8 cellular contexts compared by ENCODE assay signal in genomic region chr2:69914235-69915049, GRCh38. TPM values are rescaled to one million over a fixed set of nuclear protein-coding genes. Genes with fewer than 3 reads are reported as not detected.
A peak's percentile ranks its signal among the peaks of the same experiment; 100 is the strongest.
DNase-seq lines count a peak whose midpoint lies in the region; TF ChIP-seq lines count a peak whose summit lies in the region.

No MANE protein-coding gene starts in this region.

- peak in 1 of 2 donors; percentile 89 for TF ChIP-seq POLR2A in suprapubic skin (IDR thresholded peaks at IDR 0.05)

- peak overlapping the region; percentile 96 for H3K27ac ChIP-seq in suprapubic skin

- H3K36me3 ChIP-seq in suprapubic skin: peaks cover 12% of the 10 kb centered on the region

- POLR2A ChIA-PET in HEK293T (lab: Yijun Ruan, JAX): interaction anchor here (0.6 to 4.7 kb wide), 44 partner anchors 9 to 387 kb away, joined by 3 to 62 read pairs (median 4); partner anchors contain the start of genes C2orf42, FAM136A, GMCL1 and PCBP1

- peak; percentile 100 for DNase-seq in GM04504 (ENCODE audit: low read depth)
- DNase-seq in HEK293T (ENCODE audit: extremely low spot score): peak; percentile 95
- DNase-seq in MV-4-11 (lab: John Stamatoyannopoulos, UW): peak; percentile 100
- peak; percentile 100 for DNase-seq in SK-MEL-5 (ENCODE audit: low read depth, low spot score)
- DNase-seq in activated naive CD4-positive, alpha-beta T cell treated with anti-CD3 and anti-CD28 coated beads, Interleukin-2, amount 50 U/mL, for 16 hours: peak; percentile 100
- peak; percentile 99 for DNase-seq in germinal center (ENCODE audit: low spot score)
- DNase-seq in non-pigmented ciliary epithelial cell (ENCODE audit: low read depth): peak; percentile 100
- DNase-seq in suprapubic skin (ENCODE audit: low spot score in 2 of 2): peak; percentile 100

- WGBS in suprapubic skin: 0% methylated on average over 11 of the region's 57 CpGs

- in situ Hi-C loops in SK-MEL-5 (cut with HindIII; ENCODE audit: low pct_unique_long_range_greater_than_20kb, low sequenced_read_pairs): no loop called here

- TF ChIP-seq CTCF in suprapubic skin (IDR thresholded peaks at IDR 0.05): no peak

- H3K9me3 ChIP-seq in suprapubic skin: no peaks in the 10 kb centered on the region

- peak overlapping the region; percentile 88 for H3K4me3 ChIP-seq in suprapubic skin

- peaks cover 43% of the 10 kb centered on the region for H3K4me1 ChIP-seq in suprapubic skin

- no peaks in the 10 kb centered on the region for H3K27me3 ChIP-seq in suprapubic skin

- TF ChIP-seq EP300 in suprapubic skin (IDR thresholded peaks at IDR 0.05): no peak

- CTCF ChIA-PET in HEK293T (lab: Yijun Ruan, JAX): interaction anchor here (0.5 to 2.1 kb wide), 8 partner anchors 25 to 388 kb away, joined by 3 to 10 read pairs (median 3); partner anchors contain the start of gene FAM136A

TF ChIP-seq in HEK293T, 16 proteins besides CTCF, POLR2A, EP300 and RAD21:
- no peak for TF ChIP-seq LEF1 (IDR thresholded peaks at IDR 0.05; ENCODE audit: borderline replicate concordance)
- no peak for TF ChIP-seq ARNT (IDR thresholded peaks at IDR 0.05)
- peak; percentile 98 for TF ChIP-seq L3MBTL2 (conservative IDR thresholded peaks at IDR 0.05)
- no peak for TF ChIP-seq CTBP1 (IDR thresholded peaks at IDR 0.05; ENCODE audit: borderline replicate concordance)
- peak; percentile 91 for TF ChIP-seq HDGF (IDR thresholded peaks at IDR 0.05; ENCODE audit: borderline replicate concordance)
- TF ChIP-seq BHLHE40 (IDR thresholded peaks at IDR 0.05; ENCODE audit: borderline replicate concordance): no peak
- TF ChIP-seq ELF4 (IDR thresholded peaks at IDR 0.05): peak; percentile 52
- peak; percentile 67 for TF ChIP-seq PKNOX1 (IDR thresholded peaks at IDR 0.05)
- TF ChIP-seq FOXK2 (IDR thresholded peaks at IDR 0.05): no peak
- TF ChIP-seq TARDBP (IDR thresholded peaks at IDR 0.05): no peak
- no peak for TF ChIP-seq FOXM1 (IDR thresholded peaks at IDR 0.05; ENCODE audit: borderline replicate concordance)
- TF ChIP-seq NFRKB (IDR thresholded peaks at IDR 0.05): no peak
- no peak for TF ChIP-seq SUZ12 (IDR thresholded peaks at IDR 0.05)
- TF ChIP-seq ZNF384 (IDR thresholded peaks at IDR 0.05): no peak
- no peak for TF ChIP-seq FOXA1 (IDR thresholded peaks at IDR 0.05)
- TF ChIP-seq SP1 (IDR thresholded peaks at IDR 0.05): no peak

RNA-seq across cellular contexts. Expression of gene MXD1, which starts 0.5 kb away (rescaled TPM):
- 3.8 and 4.0 TPM in 2 replicates for total RNA-seq in SK-MEL-5 (2014; rRNA removed; shearing (Covaris generic))
- 2.5 and 4.3 TPM in 2 replicates for polyA plus RNA-seq in SK-MEL-5 (2015; cell fraction: cytosol; rRNA removed)
- polyA plus RNA-seq in SK-MEL-5 (2015; cell fraction: nucleus; rRNA removed): 5.9 and 9.4 TPM in 2 replicates
- 10 to 100 TPM; 12.5 to 18.6 (median 15.7) TPM for total RNA-seq in suprapubic skin

RNA-seq across cellular contexts. Expression of gene SNRNP27, which starts 20.7 kb away (rescaled TPM):
- 65.8 and 70.1 TPM in 2 replicates for total RNA-seq in SK-MEL-5 (2014; rRNA removed; shearing (Covaris generic))
- polyA plus RNA-seq in SK-MEL-5 (2015; cell fraction: cytosol; rRNA removed): 83.3 and 99.6 TPM in 2 replicates
- polyA plus RNA-seq in SK-MEL-5 (2015; cell fraction: nucleus; rRNA removed): 29.3 and 62.0 TPM in 2 replicates
- 10 to 100 TPM; 54.4 to 84.4 (median 64.4) TPM for total RNA-seq in suprapubic skin

RNA-seq across cellular contexts. Expression of gene ASPRV1, which starts 47.0 kb away (rescaled TPM):
- total RNA-seq in SK-MEL-5 (2014; rRNA removed; shearing (Covaris generic)): 0.05 TPM in 1 of 2 replicates, not detected in the other
- polyA plus RNA-seq in SK-MEL-5 (2015; cell fraction: cytosol; rRNA removed): 0.04 TPM in 1 of 2 replicates, not detected in the other
- polyA plus RNA-seq in SK-MEL-5 (2015; cell fraction: nucleus; rRNA removed): 0.11 TPM in 1 of 2 replicates, not detected in the other
- 100 to 1,000 TPM in 3 of 4 donors, 10 to 100 TPM in 1; 45.3 to 805 (median 558) TPM for total RNA-seq in suprapubic skin

Comparison
In these comparisons a context has a peak if more than half of its experiments do, and no peak if none do; other contexts are left out.
1. Peak in every context shown above with its lines: DNase-seq, H3K4me3 ChIP-seq and H3K27ac ChIP-seq.
2. RNA of gene ASPRV1, which starts 47.0 kb away (total RNA-seq): 45.3 to 805 TPM in suprapubic skin; 0.05 TPM in SK-MEL-5; every median in the first group is over 10 times any median in the second.